24 cellular contexts compared by ENCODE assay signal in genomic region chr9:136416914-136417313, GRCh38. TPM values are rescaled to one million over a fixed set of nuclear protein-coding genes. Genes with fewer than 3 reads are reported as not detected.
DNase-seq lines count a peak whose midpoint lies in the region; ATAC-seq, FAIRE-seq and TF ChIP-seq lines count a peak whose summit lies in the region.
"Had no signal": no experiment of that assay in that cellular context is flagged by ENCODE, and none has a peak within 500 bp of the region (broad histone marks: within the 10 kb centered on the region; RNA-seq: fewer than 3 reads in every experiment).

No MANE protein-coding gene starts in this region.

- H3K36me3 ChIP-seq in K562 (ENCODE audit: control insufficient read depth, insufficient read depth, low read length), result peaks cover 96% of the 10 kb centered on the region

- H2AFZ ChIP-seq in K562 (ENCODE audit: low read depth, low read length), result no peak overlapping the region

- no peaks in the 10 kb centered on the region for H3K9me1 ChIP-seq in K562 (ENCODE audit: control insufficient read depth, insufficient read depth, low read length)

- FAIRE-seq in K562 (lab: Jason Lieb, UNC) (no peak), RCC 7860 (lab: Jason Lieb, UNC) (no peak)
- FAIRE-seq: A549, GM12878, GM12892, GM18507 had no signal

- in situ Hi-C loops in K562 (cut with MboI), result no loop called here

- no peak for TF ChIP-seq POLR2A in K562 (conservative IDR thresholded peaks at IDR 0.05)

- H3K4me1 ChIP-seq in K562 (replicated peaks in 1 of 2; ENCODE audit: control insufficient read depth in 2 of 2, insufficient read depth in 2 of 2, low read length in 2 of 2), result peaks cover 2 to 8% of the 10 kb centered on the region in 2 experiments; a peak in 4 of 5 replicates

- POLR2A ChIA-PET in K562 (lab: Yijun Ruan, JAX), result interaction anchor here (1.5 kb wide), 1 partner anchor 13 kb away, joined by 3 read pairs; no protein-coding TSS in a partner anchor

- H3K27me3 ChIP-seq in K562 (ENCODE audit: control insufficient read depth in 2 of 2, insufficient read depth in 2 of 2, low read length in 2 of 2), result no peaks in the 10 kb centered on the region
- H3K27me3 ChIP-seq: BLaER1 treated with 17β-estradiol and CSF1 and Interleukin-3, amounts not matched to agents 10 nM and 100 nM had no signal

- H3K4me2 ChIP-seq in K562 (ENCODE audit: insufficient read depth, low read length), result no peak overlapping the region
- H3K4me2 ChIP-seq: A549; BLaER1 treated with 17β-estradiol and CSF1 and Interleukin-3, amounts not matched to agents 10 nM and 100 nM had no signal

- no peak overlapping the region for H3K4me3 Mint-ChIP-seq in stimulated activated naive CD8-positive, alpha-beta T cell treated with anti-CD3 and anti-CD28 coated beads, Interleukin-15, amount 100 ng/mL, for 72 hours
- H3K4me3 Mint-ChIP-seq: B cell; CD4-positive, alpha-beta memory T cell; CD8-positive, alpha-beta memory T cell had no signal

- no peak for DNase-seq in stimulated activated naive CD8-positive, alpha-beta T cell treated with anti-CD3 and anti-CD28 coated beads, Interleukin-15, amount 100 ng/mL, for 72 hours
- DNase-seq in stimulated activated naive CD8-positive, alpha-beta T cell treated with anti-CD3 and anti-CD28 coated beads, Interleukin-15, Interleukin-2, amounts not matched to agents 100 U/mL and 50 U/mL, for 24 hours, result no peak
- DNase-seq in K562 (ENCODE audit: extremely low read depth in 1 of 4, low spot score in 3 of 4) (no peak), RCC 7860 (ENCODE audit: low spot score) (no peak), NCI-H82 (lab: John Stamatoyannopoulos, UW) (no peak)
- DNase-seq: AML-193; CD4-positive, alpha-beta memory T cell; CD8-positive, alpha-beta memory T cell; COR-L47; DMS 273 treated with DMSO at 0.1 percent for 48 hours; DMS153; DMS53; DMS79; DND-41; EL; GDM1 had no signal

- no peak for TF ChIP-seq RAD21 in K562 (CRISPR knock-in tag; conservative IDR thresholded peaks at IDR 0.05 in 1 of 2, IDR thresholded peaks at IDR 0.05 in 1 of 2)

- no peaks in the 10 kb centered on the region for H3K9me3 Mint-ChIP-seq in stimulated activated naive CD8-positive, alpha-beta T cell treated with anti-CD3 and anti-CD28 coated beads, Interleukin-15, amount 100 ng/mL, for 72 hours
- H3K9me3 Mint-ChIP-seq: CD4-positive, alpha-beta memory T cell; CD8-positive, alpha-beta memory T cell had no signal

- peak overlapping the region in 1 of 2 experiments; percentile 55; a peak in 1 of 4 replicates for H3K9ac ChIP-seq in K562 (ENCODE audit: insufficient read depth in 1 of 2, low read depth in 2 of 2, low read length in 2 of 2)
- H3K9ac ChIP-seq: BLaER1 treated with 17β-estradiol and CSF1 and Interleukin-3, amounts not matched to agents 10 nM and 100 nM had no signal

- intact Hi-C loops in K562 (cut with micrococcal nuclease), result no loop called here

- peak overlapping the region; percentile 12 to 41 for H3K27ac Mint-ChIP-seq in stimulated activated naive CD8-positive, alpha-beta T cell treated with anti-CD3 and anti-CD28 coated beads, Interleukin-15, amount 100 ng/mL, for 72 hours
- H3K27ac Mint-ChIP-seq: B cell had no signal

- H3K9me3 ChIP-seq in K562 (replicated peaks; ENCODE audit: control insufficient read depth, insufficient read depth, low read depth, low read length), result no peaks in the 10 kb centered on the region; the same call in 1 of the 2 replicates
- H3K9me3 ChIP-seq: A549; BLaER1 treated with 17β-estradiol and CSF1 and Interleukin-3, amounts not matched to agents 10 nM and 100 nM had no signal

- H3K4me1 Mint-ChIP-seq in stimulated activated naive CD8-positive, alpha-beta T cell treated with anti-CD3 and anti-CD28 coated beads, Interleukin-15, amount 100 ng/mL, for 72 hours, result peaks cover 8% of the 10 kb centered on the region

- TF ChIP-seq EP300 in K562 (IDR thresholded peaks at IDR 0.05; ENCODE audit: low read length), result no peak

- no peaks in the 10 kb centered on the region; the same call in none of the 2 replicates for H4K20me1 ChIP-seq in K562 (replicated peaks; ENCODE audit: control insufficient read depth, insufficient read depth, low read length)

- no peak for TF ChIP-seq CTCF in K562 (IDR thresholded peaks at IDR 0.05 in 2 of 3, conservative IDR thresholded peaks at IDR 0.05 in 1 of 3; ENCODE audit: insufficient read depth in 2 of 3, low read depth in 1 of 3, low read length in 3 of 3)

- peaks cover 27% of the 10 kb centered on the region for H3K79me2 ChIP-seq in K562 (ENCODE audit: control insufficient read depth, insufficient read depth, low read length)

- 92% methylated on average over 13 of the region's 19 CpGs for WGBS in K562 (ENCODE audit: insufficient coverage, low coverage, missing lambda C conversion rate)

- CTCF ChIA-PET in K562 (lab: Yijun Ruan, JAX; ENCODE audit: low intra/inter-chr PET ratio), result no interaction called here

- no peak overlapping the region for H3K4me3 ChIP-seq in K562
- H3K4me3 ChIP-seq: A549; BLaER1 treated with 17β-estradiol and CSF1 and Interleukin-3, amounts not matched to agents 10 nM and 100 nM; GM12878 had no signal

- H3K27ac ChIP-seq in K562 (ENCODE audit: extremely low read depth, low read depth, low read length), result no peak overlapping the region
- H3K27ac ChIP-seq: 22Rv1; A549; BLaER1 treated with 17β-estradiol and CSF1 and Interleukin-3, amounts not matched to agents 10 nM and 100 nM; C4-2B had no signal

- no peaks in the 10 kb centered on the region for H3K27me3 Mint-ChIP-seq in stimulated activated naive CD8-positive, alpha-beta T cell treated with anti-CD3 and anti-CD28 coated beads, Interleukin-15, amount 100 ng/mL, for 72 hours
- H3K27me3 Mint-ChIP-seq: B cell; CD4-positive, alpha-beta memory T cell; CD8-positive, alpha-beta memory T cell had no signal

- ATAC-seq in stimulated activated naive CD8-positive, alpha-beta T cell treated with anti-CD3 and anti-CD28 coated beads, Interleukin-15, amount 100 ng/mL, for 72 hours, result no peak
- no peak for ATAC-seq in stimulated activated naive CD8-positive, alpha-beta T cell treated with anti-CD3 and anti-CD28 coated beads, Interleukin-15, Interleukin-2, amounts not matched to agents 100 U/mL and 50 U/mL, for 24 hours
- ATAC-seq in K562, result no peak
- ATAC-seq: A549, GM12878 had no signal

- no TSS peak for BruUV-seq in K562 (replicated peaks; lab: Mats Ljungman, UMichigan)

RNA-seq across cellular contexts. Expression of gene PMPCA, which starts 6.5 kb away (rescaled TPM):
- 255 and 404 TPM in 2 replicates for total RNA-seq in K562 (2011; cell fraction: chromatin; rRNA removed; ENCODE audit: low replicate concordance)
- total RNA-seq in K562 (2011; cell fraction: nucleolus; rRNA removed), result 209 and 247 TPM in 2 replicates
- 203 and 214 TPM in 2 replicates for total RNA-seq in K562 (2011; cell fraction: nucleoplasm; rRNA removed)
- total RNA-seq in K562 (2014; rRNA removed) (86.6 and 111 TPM in 2 replicates), K562 (2014; rRNA removed; fragmentation: Illumina TruSeq; extraction: Trizol) (82.4 and 104 TPM in 2 replicates), K562 (2015; rRNA removed; fragmentation: Illumina TruSeq; extraction: Trizol) (66.6 and 67.5 TPM in 2 replicates), K562 (2021) (118 and 139 TPM in 2 replicates)
- polyA plus RNA-seq in K562 (2011; rRNA removed) (114 and 119 TPM in 2 replicates), K562 (2014; fragmentation: Illumina TruSeq; extraction: Trizol) (99.8 and 122 TPM in 2 replicates), K562 (2014; fragmentation: Nextera tagmentation; extraction: Ambion mirVana) (10 to 100 TPM; 23.9 to 30.0 TPM), K562 (2014; rRNA removed) (129 and 143 TPM in 2 replicates)
- 102 and 129 TPM in 2 replicates for polyA plus RNA-seq in K562 (2011; cell fraction: cytosol; rRNA removed)
- polyA plus RNA-seq in K562 (2011; cell fraction: nucleus; rRNA removed), result 346 and 387 TPM in 2 replicates
- polyA plus RNA-seq in K562 (2012), result 65.8 and 181 TPM in 2 replicates
- polyA minus RNA-seq in K562 (2011; rRNA and poly(A)+ RNA removed), result 81.4 and 83.2 TPM in 2 replicates
- 40.2 and 43.4 TPM in 2 replicates for polyA minus RNA-seq in K562 (2011; cell fraction: cytosol; rRNA and poly(A)+ RNA removed)
- 68.0 and 90.1 TPM in 2 replicates for polyA minus RNA-seq in K562 (2011; cell fraction: nucleus; rRNA and poly(A)+ RNA removed)

RNA-seq across cellular contexts. Expression of gene ENTR1, which starts 6.5 kb away (rescaled TPM):
- 129 and 278 TPM in 2 replicates for total RNA-seq in K562 (2011; cell fraction: chromatin; rRNA removed; ENCODE audit: low replicate concordance)
- 185 and 197 TPM in 2 replicates for total RNA-seq in K562 (2011; cell fraction: nucleolus; rRNA removed)
- 143 and 151 TPM in 2 replicates for total RNA-seq in K562 (2011; cell fraction: nucleoplasm; rRNA removed)
- total RNA-seq in K562 (2014; rRNA removed), result 79.0 and 88.8 TPM in 2 replicates
- 38.1 and 38.3 TPM in 2 replicates for total RNA-seq in K562 (2014; rRNA removed; fragmentation: Illumina TruSeq; extraction: Trizol)
- 61.3 and 65.5 TPM in 2 replicates for total RNA-seq in K562 (2015; rRNA removed; fragmentation: Illumina TruSeq; extraction: Trizol)
- total RNA-seq in K562 (2021), result 101 and 104 TPM in 2 replicates
- polyA plus RNA-seq in K562 (2011; rRNA removed), result 77.3 and 92.6 TPM in 2 replicates
- polyA plus RNA-seq in K562 (2011; cell fraction: cytosol; rRNA removed), result 45.3 and 59.9 TPM in 2 replicates
- polyA plus RNA-seq in K562 (2011; cell fraction: nucleus; rRNA removed), result 432 and 490 TPM in 2 replicates
- 54.6 and 62.9 TPM in 2 replicates for polyA plus RNA-seq in K562 (2012)
- 72.6 and 75.9 TPM in 2 replicates for polyA plus RNA-seq in K562 (2014; fragmentation: Illumina TruSeq; extraction: Trizol)
- polyA plus RNA-seq in K562 (2014; fragmentation: Nextera tagmentation; extraction: Ambion mirVana), result 1 to 10 TPM; 6.7 to 9.6 TPM
- polyA plus RNA-seq in K562 (2014; rRNA removed), result 106 and 108 TPM in 2 replicates
- 19.2 and 21.9 TPM in 2 replicates for polyA minus RNA-seq in K562 (2011; rRNA and poly(A)+ RNA removed)
- 33.9 and 46.1 TPM in 2 replicates for polyA minus RNA-seq in K562 (2011; cell fraction: cytosol; rRNA and poly(A)+ RNA removed)
- 76.5 and 84.3 TPM in 2 replicates for polyA minus RNA-seq in K562 (2011; cell fraction: nucleus; rRNA and poly(A)+ RNA removed)

RNA-seq across cellular contexts. Expression of gene SNAPC4, which starts 16.9 kb away (rescaled TPM):
- total RNA-seq in K562 (2011; cell fraction: chromatin; rRNA removed; ENCODE audit: low replicate concordance), result 42.9 and 79.4 TPM in 2 replicates
- 32.0 TPM in 2 replicates for total RNA-seq in K562 (2011; cell fraction: nucleolus; rRNA removed)
- total RNA-seq in K562 (2011; cell fraction: nucleoplasm; rRNA removed), result 23.1 and 26.3 TPM in 2 replicates
- 14.4 and 15.8 TPM in 2 replicates for total RNA-seq in K562 (2014; rRNA removed)
- total RNA-seq in K562 (2014; rRNA removed; fragmentation: Illumina TruSeq; extraction: Trizol), result 7.1 and 8.8 TPM in 2 replicates
- total RNA-seq in K562 (2015; rRNA removed; fragmentation: Illumina TruSeq; extraction: Trizol), result 9.3 and 11.1 TPM in 2 replicates
- 17.1 and 18.7 TPM in 2 replicates for total RNA-seq in K562 (2021)
- polyA plus RNA-seq in K562 (2011; rRNA removed), result 4.4 and 4.5 TPM in 2 replicates
- 3.2 and 7.4 TPM in 2 replicates for polyA plus RNA-seq in K562 (2011; cell fraction: cytosol; rRNA removed)
- 16.1 and 32.6 TPM in 2 replicates for polyA plus RNA-seq in K562 (2011; cell fraction: nucleus; rRNA removed)
- polyA plus RNA-seq in K562 (2012), result 9.7 and 10.5 TPM in 2 replicates
- polyA plus RNA-seq in K562 (2014; fragmentation: Illumina TruSeq; extraction: Trizol), result 8.8 and 9.0 TPM in 2 replicates
- polyA plus RNA-seq in K562 (2014; fragmentation: Nextera tagmentation; extraction: Ambion mirVana), result under 1 TPM; 0.21 to 0.46 TPM
- polyA plus RNA-seq in K562 (2014; rRNA removed), result 18.7 and 21.8 TPM in 2 replicates
- 6.7 and 10.2 TPM in 2 replicates for polyA minus RNA-seq in K562 (2011; rRNA and poly(A)+ RNA removed)
- polyA minus RNA-seq in K562 (2011; cell fraction: cytosol; rRNA and poly(A)+ RNA removed), result 6.1 and 7.4 TPM in 2 replicates
- 8.3 and 11.7 TPM in 2 replicates for polyA minus RNA-seq in K562 (2011; cell fraction: nucleus; rRNA and poly(A)+ RNA removed)

RNA-seq across cellular contexts. Expression of gene INPP5E, which starts 22.7 kb away (rescaled TPM):
- 37.0 and 74.1 TPM in 2 replicates for total RNA-seq in K562 (2011; cell fraction: chromatin; rRNA removed; ENCODE audit: low replicate concordance)
- 37.7 and 43.0 TPM in 2 replicates for total RNA-seq in K562 (2011; cell fraction: nucleolus; rRNA removed)
- total RNA-seq in K562 (2011; cell fraction: nucleoplasm; rRNA removed), result 29.3 and 32.3 TPM in 2 replicates
- total RNA-seq in K562 (2014; rRNA removed), result 8.8 and 11.1 TPM in 2 replicates
- 2.5 and 2.9 TPM in 2 replicates for total RNA-seq in K562 (2014; rRNA removed; fragmentation: Illumina TruSeq; extraction: Trizol)
- total RNA-seq in K562 (2015; rRNA removed; fragmentation: Illumina TruSeq; extraction: Trizol), result 5.4 and 5.7 TPM in 2 replicates
- total RNA-seq in K562 (2021), result 16.3 and 17.4 TPM in 2 replicates
- polyA plus RNA-seq in K562 (2011; rRNA removed), result 4.4 and 6.8 TPM in 2 replicates
- 4.8 and 9.1 TPM in 2 replicates for polyA plus RNA-seq in K562 (2011; cell fraction: cytosol; rRNA removed)
- polyA plus RNA-seq in K562 (2011; cell fraction: nucleus; rRNA removed), result 52.4 and 74.6 TPM in 2 replicates
- polyA plus RNA-seq in K562 (2012), result 9.4 and 14.3 TPM in 2 replicates
- polyA plus RNA-seq in K562 (2014; fragmentation: Illumina TruSeq; extraction: Trizol), result 4.9 and 8.4 TPM in 2 replicates
- polyA plus RNA-seq in K562 (2014; fragmentation: Nextera tagmentation; extraction: Ambion mirVana), result under 1 TPM; 0.38 to 0.56 TPM
- 14.1 and 15.1 TPM in 2 replicates for polyA plus RNA-seq in K562 (2014; rRNA removed)
- polyA minus RNA-seq in K562 (2011; rRNA and poly(A)+ RNA removed), result 1.9 and 2.4 TPM in 2 replicates
- polyA minus RNA-seq in K562 (2011; cell fraction: cytosol; rRNA and poly(A)+ RNA removed), result 3.7 and 3.8 TPM in 2 replicates
- 10.7 and 12.0 TPM in 2 replicates for polyA minus RNA-seq in K562 (2011; cell fraction: nucleus; rRNA and poly(A)+ RNA removed)

RNA-seq across cellular contexts. Expression of gene CARD9, which starts 43.4 kb away (rescaled TPM):
- total RNA-seq in K562 (2011; cell fraction: chromatin; rRNA removed; ENCODE audit: low replicate concordance), result 37.4 and 149 TPM in 2 replicates
- total RNA-seq in K562 (2011; cell fraction: nucleolus; rRNA removed), result 92.6 and 92.9 TPM in 2 replicates
- total RNA-seq in K562 (2011; cell fraction: nucleoplasm; rRNA removed), result 39.7 and 46.5 TPM in 2 replicates
- total RNA-seq in K562 (2014; rRNA removed) (37.6 and 40.1 TPM in 2 replicates), K562 (2014; rRNA removed; fragmentation: Illumina TruSeq; extraction: Trizol) (3.5 and 3.6 TPM in 2 replicates), K562 (2015; rRNA removed; fragmentation: Illumina TruSeq; extraction: Trizol) (14.6 and 15.8 TPM in 2 replicates), K562 (2021) (35.6 and 42.7 TPM in 2 replicates)
- polyA plus RNA-seq in K562 (2011; rRNA removed) (9.7 and 27.8 TPM in 2 replicates), K562 (2014; fragmentation: Illumina TruSeq; extraction: Trizol) (4.7 and 13.2 TPM in 2 replicates), K562 (2014; fragmentation: Nextera tagmentation; extraction: Ambion mirVana) (1 to 10 TPM; 1.7 to 2.0 TPM), K562 (2014; rRNA removed) (40.4 and 53.0 TPM in 2 replicates)
- 10.5 and 13.4 TPM in 2 replicates for polyA plus RNA-seq in K562 (2011; cell fraction: cytosol; rRNA removed)
- polyA plus RNA-seq in K562 (2011; cell fraction: nucleus; rRNA removed), result 231 and 234 TPM in 2 replicates
- 21.9 and 61.0 TPM in 2 replicates for polyA plus RNA-seq in K562 (2012)
- 4.8 and 5.0 TPM in 2 replicates for polyA minus RNA-seq in K562 (2011; rRNA and poly(A)+ RNA removed)
- 7.2 and 12.8 TPM in 2 replicates for polyA minus RNA-seq in K562 (2011; cell fraction: cytosol; rRNA and poly(A)+ RNA removed)
- polyA minus RNA-seq in K562 (2011; cell fraction: nucleus; rRNA and poly(A)+ RNA removed), result 25.8 and 55.4 TPM in 2 replicates
- polyA plus RNA-seq: CD8-positive, alpha-beta memory T cell had no signal
